Comparison of ENCODE assay signal across 7 cellular contexts in genomic region chr9:39663713-39664112, GRCh38.
ATAC-seq lines count a peak whose summit lies in the region.

No MANE protein-coding gene starts in this region.

- ATAC-seq in GM18858 (IDR thresholded peaks at IDR 0.05; ENCODE audit: unreplicated experiment) = peak; percentile 76
- peak; percentile 72 for ATAC-seq in GM19372 (IDR thresholded peaks at IDR 0.05; ENCODE audit: low read depth, unreplicated experiment)
- ATAC-seq in GM21447 (IDR thresholded peaks at IDR 0.05; ENCODE audit: unreplicated experiment) = peak; percentile 59
- ATAC-seq in HG02610 (IDR thresholded peaks at IDR 0.05; ENCODE audit: unreplicated experiment) = peak; percentile 89
- ATAC-seq in HG02943 (IDR thresholded peaks at IDR 0.05; ENCODE audit: low read depth, unreplicated experiment) = peak; percentile 59
- ATAC-seq in HG03159 (IDR thresholded peaks at IDR 0.05; ENCODE audit: unreplicated experiment) = peak; percentile 88
- peak; percentile 53 for ATAC-seq in HG03520 (IDR thresholded peaks at IDR 0.05; ENCODE audit: unreplicated experiment)

Comparison
In these comparisons a context has a peak if more than half of its experiments do, and no peak if none do; other contexts are left out.
1. Peak in every context shown above with its lines: ATAC-seq.